ENCODE assay signal across 8 cellular contexts in the genomic region with DNA sequence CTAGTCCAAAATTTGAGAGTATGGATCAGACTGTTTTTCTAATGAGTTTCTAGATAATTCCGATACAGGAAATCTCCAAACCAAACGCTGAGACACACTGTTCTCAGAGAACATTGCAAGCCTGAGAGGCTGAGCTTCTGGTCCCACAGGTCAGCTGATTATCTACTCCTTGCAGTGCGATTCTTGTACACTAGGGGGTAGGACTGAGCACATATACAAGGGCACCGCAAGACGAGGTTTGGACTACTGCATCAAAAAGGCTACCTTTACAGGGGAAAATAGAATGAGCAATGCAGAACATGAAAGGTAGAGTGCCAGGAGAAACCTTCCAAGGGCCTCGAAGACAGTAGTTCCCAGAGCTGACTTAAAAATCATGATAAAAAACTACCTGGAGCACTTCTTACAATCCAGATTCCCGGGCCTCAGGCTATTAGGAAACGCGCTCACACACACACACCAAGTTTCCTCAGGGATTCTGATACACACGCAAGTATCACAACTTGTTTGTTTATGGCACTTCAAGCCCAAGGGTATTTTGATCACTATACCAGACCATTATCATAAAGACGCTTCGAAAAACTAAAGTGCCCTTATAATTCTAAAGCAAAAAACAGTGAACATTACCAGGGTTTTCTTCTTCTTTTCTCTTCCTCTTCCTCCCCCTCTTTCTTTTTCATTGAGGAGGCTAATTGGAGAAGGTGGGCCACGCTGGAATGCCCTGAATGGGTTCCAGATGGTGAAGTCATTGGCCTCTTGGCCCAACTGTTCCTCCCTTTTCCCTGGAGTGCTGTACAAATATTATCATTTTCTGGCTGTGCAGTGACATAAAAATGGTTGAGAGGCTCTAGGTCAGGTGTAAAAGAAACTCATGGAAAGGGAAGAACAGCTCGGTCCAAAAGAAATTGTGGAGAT.
A peak's percentile ranks its signal among the peaks of the same experiment; 100 is the strongest.
DNase-seq lines count a peak whose midpoint lies in the region; ATAC-seq and TF ChIP-seq lines count a peak whose summit lies in the region.

No MANE protein-coding gene starts in this region.

- POLR2A ChIA-PET in T-cell (lab: Charles Lee): interaction anchor here in 1 of 2 donors (0.5 to 0.6 kb wide), 2 partner anchors 12 to 152 kb away, joined by 3 to 4 read pairs; no protein-coding TSS in a partner anchor

- H3K36me3 Mint-ChIP-seq in T-cell (no peaks in the 10 kb centered on the region), nephron progenitor cell (ENCODE audit: low read depth) (no peaks in the 10 kb centered on the region)

- peak in 3 of 4 experiments; percentile 48 to 75 (median 65) for ATAC-seq in T-cell (replicated peaks in 1 of 4)
- no peak for ATAC-seq in GM19455 (IDR thresholded peaks at IDR 0.05; ENCODE audit: unreplicated experiment)
- ATAC-seq in HG02870 (IDR thresholded peaks at IDR 0.05; ENCODE audit: unreplicated experiment): no peak
- ATAC-seq in GM19328 (IDR thresholded peaks at IDR 0.05; ENCODE audit: unreplicated experiment): no peak

- TF ChIP-seq CTCF in nephron progenitor cell (IDR thresholded peaks at IDR 0.05): peak; percentile 28

- H3K27ac Mint-ChIP-seq in T-cell: no peak overlapping the region
- no peak overlapping the region for H3K27ac Mint-ChIP-seq in nephron progenitor cell

- DNase-seq in GDM1 (lab: John Stamatoyannopoulos, UW) (peak; percentile 59), KBM-7 (peak; percentile 74), T-cell (peak in 21 of 34 experiments; percentile 14 to 50 (median 29)), nephron progenitor cell (peak; percentile 26)
- DNase-seq in central memory CD4-positive, alpha-beta T cell: peak; percentile 33

- H3K4me3 Mint-ChIP-seq in T-cell (no peak overlapping the region), nephron progenitor cell (no peak overlapping the region)

- H3K27me3 Mint-ChIP-seq in T-cell (no peaks in the 10 kb centered on the region), nephron progenitor cell (ENCODE audit: low read depth, poor library complexity) (peaks cover 3% of the 10 kb centered on the region)

- H3K4me1 Mint-ChIP-seq in T-cell (peaks cover 14 to 16% (median 15%) of the 10 kb centered on the region in 3 donors), nephron progenitor cell (peaks cover 43% of the 10 kb centered on the region)

- H3K9me3 Mint-ChIP-seq in T-cell (no peaks in the 10 kb centered on the region), nephron progenitor cell (no peaks in the 10 kb centered on the region)

- CTCF ChIA-PET in T-cell (lab: Charles Lee): interaction anchor here (0.5 to 0.7 kb wide), 3 partner anchors 31 to 288 kb away, joined by 3 to 5 read pairs (median 4); no protein-coding TSS in a partner anchor

- in situ Hi-C loops in KBM-7 (cut with MboI; ENCODE audit: low pct_unique_long_range_greater_than_20kb, low sequenced_read_pairs): no loop called here

Comparison
In these comparisons a context has a peak if more than half of its experiments do, and no peak if none do; other contexts are left out.
1. ATAC-seq: peak in T-cell (3 of 4); none in GM19455 (single experiment), HG02870 (single experiment) and GM19328 (single experiment).
2. Peak in every context shown above with its lines, with median percentiles within 50 percentile points of each other: DNase-seq.